ENCODE assay signal across 37 cellular contexts in genomic region chr10:132921086-132921485, GRCh38. TPM values are rescaled to one million over a fixed set of nuclear protein-coding genes. Genes with fewer than 3 reads are reported as not detected.
"Had no signal": no experiment of that assay in that cellular context is flagged by ENCODE, and none has a peak within 500 bp of the region (broad histone marks: within the 10 kb centered on the region; RNA-seq: fewer than 3 reads in every experiment).

No MANE protein-coding gene starts in this region.

- H3K27me3 ChIP-seq: ascending aorta, cardiac muscle cell, Peyer's patch had no signal

- H3K27me3 Mint-ChIP-seq: activated CD4-positive, alpha-beta memory T cell treated with anti-CD3 and anti-CD28 coated beads for 36 hours had no signal

- H3K4me3 Mint-ChIP-seq: activated B cell treated with CpG ODN at 0.5 μM for 24 hours; activated CD4-positive, alpha-beta memory T cell treated with anti-CD3 and anti-CD28 coated beads for 36 hours; activated naive CD4-positive, alpha-beta T cell treated with anti-CD3 and anti-CD28 coated beads for 36 hours; activated naive CD8-positive, alpha-beta T cell treated with anti-CD3 and anti-CD28 coated beads for 36 hours; activated T-cell treated with anti-CD3 and anti-CD28 coated beads, Interleukin-2, amount 50 U/mL, for 4 hours; activated T-helper 1 cell treated with anti-CD3 and anti-CD28 coated beads, Interleukin-12 subunit alpha, Interleukin-12 subunit beta, Interleukin-2, Interleukin-4 antibody, amounts not matched to agents 30 ng/mL and 10 ng/mL and 1 ng/mL, durations not matched to agents 14 hours and 24 hours and 36 hours had no signal

- DNase-seq: activated B cell treated with CpG ODN at 0.5 μM for 24 hours; activated CD4-positive, alpha-beta memory T cell treated with anti-CD3 and anti-CD28 coated beads for 36 hours; activated CD4-positive, alpha-beta T cell treated with anti-CD3 and anti-CD28 coated beads for 4 hours; activated CD4-positive, alpha-beta T cell treated with anti-CD3 and anti-CD28 coated beads, Interleukin-2, amount 50 U/mL, for 1 hour; activated CD4-positive, CD25-positive, alpha-beta regulatory T cell treated with anti-CD3 and anti-CD28 coated beads, Interleukin-2, amount 50 U/mL, for 72 hours; activated CD8-positive, alpha-beta memory T cell treated with anti-CD3 and anti-CD28 coated beads, Interleukin-2, amount 50 U/mL, for 4 hours; activated gamma-delta T cell treated with Interleukin-2 at 50 U/mL for 16 hours; activated naive CD4-positive, alpha-beta T cell treated with anti-CD3 and anti-CD28 coated beads for 36 hours; activated naive CD8-positive, alpha-beta T cell treated with anti-CD3 and anti-CD28 coated beads for 36 hours; activated T-cell treated with anti-CD3 and anti-CD28 coated beads for 4 hours; activated T-cell treated with anti-CD3 and anti-CD28 coated beads, Interleukin-2, amount 50 U/mL, for 4 hours; amniotic stem cell; Kasumi-1; KG1; MG63; NCI-H1048; NCI-H1105 treated with DMSO at 0.1 percent for 48 hours; NCI-H1436; NCI-H1694; NCI-H1930; NCI-H2081 treated with DMSO at 0.1 percent for 48 hours; NCI-H226; NCI-H510A; NCI-H526; NCI-H748 treated with DMSO at 0.1 percent for 48 hours; NK-92 treated with Interleukin-12 subunit alpha and Interleukin-12 subunit beta, amount 100 ng/mL, for 24 hours; PC-3; Peyer's patch; RPMI8226; SW 1271; T-helper 1 cell; T-helper 2 cell; T-helper 9 cell had no signal

- H3K36me3 Mint-ChIP-seq: activated CD4-positive, alpha-beta memory T cell treated with anti-CD3 and anti-CD28 coated beads for 36 hours; activated naive CD8-positive, alpha-beta T cell treated with anti-CD3 and anti-CD28 coated beads for 36 hours had no signal

- H3K27ac Mint-ChIP-seq: activated B cell treated with CpG ODN at 0.5 μM for 24 hours; activated CD4-positive, alpha-beta memory T cell treated with anti-CD3 and anti-CD28 coated beads for 36 hours; activated naive CD4-positive, alpha-beta T cell treated with anti-CD3 and anti-CD28 coated beads for 36 hours; activated naive CD8-positive, alpha-beta T cell treated with anti-CD3 and anti-CD28 coated beads for 36 hours; activated T-helper 1 cell treated with anti-CD3 and anti-CD28 coated beads, Interleukin-12 subunit alpha, Interleukin-12 subunit beta, Interleukin-2, Interleukin-4 antibody, amounts not matched to agents 30 ng/mL and 10 ng/mL and 1 ng/mL, durations not matched to agents 14 hours and 24 hours and 36 hours had no signal

- H3K27ac ChIP-seq: ascending aorta, cardiac muscle cell, Peyer's patch, VCaP had no signal

- H3K36me3 ChIP-seq: ascending aorta, cardiac muscle cell, MG63, Peyer's patch had no signal

- H3K4me1 Mint-ChIP-seq: activated naive CD8-positive, alpha-beta T cell treated with anti-CD3 and anti-CD28 coated beads for 36 hours had no signal

- H3K9me3 ChIP-seq: ascending aorta, MG63, Peyer's patch had no signal

- H3K4me3 ChIP-seq: ascending aorta, cardiac muscle cell, MG63, Peyer's patch had no signal

- ATAC-seq: activated T-cell treated with anti-CD3 and anti-CD28 coated beads, Interleukin-2, amount 50 U/mL, for 4 hours; PC-3 had no signal

- H3K4me1 ChIP-seq: ascending aorta, Peyer's patch had no signal

- H3K9me3 Mint-ChIP-seq: activated B cell treated with CpG ODN at 0.5 μM for 24 hours; activated CD4-positive, alpha-beta memory T cell treated with anti-CD3 and anti-CD28 coated beads for 36 hours; activated naive CD4-positive, alpha-beta T cell treated with anti-CD3 and anti-CD28 coated beads for 36 hours; activated naive CD8-positive, alpha-beta T cell treated with anti-CD3 and anti-CD28 coated beads for 36 hours; activated T-cell treated with anti-CD3 and anti-CD28 coated beads, Interleukin-2, amount 50 U/mL, for 4 hours; activated T-helper 1 cell treated with anti-CD3 and anti-CD28 coated beads, Interleukin-12 subunit alpha, Interleukin-12 subunit beta, Interleukin-2, Interleukin-4 antibody, amounts not matched to agents 30 ng/mL and 10 ng/mL and 1 ng/mL, durations not matched to agents 14 hours and 24 hours and 36 hours had no signal

RNA-seq across cellular contexts. Expression of gene CFAP46, which starts 21.3 kb away (rescaled TPM):
- total RNA-seq: activated naive CD4-positive, alpha-beta T cell treated with anti-CD3 and anti-CD28 coated beads for 36 hours; activated T-helper 1 cell treated with anti-CD3 and anti-CD28 coated beads, Interleukin-12 subunit alpha, Interleukin-12 subunit beta, Interleukin-2, Interleukin-4 antibody, amounts not matched to agents 30 ng/mL and 10 ng/mL and 1 ng/mL, durations not matched to agents 14 hours and 24 hours and 36 hours; ascending aorta; Peyer's patch had no signal
